Comparison of ENCODE assay signal across 8 cellular contexts in genomic region chr12:48001426-48002178, GRCh38. TPM values are rescaled to one million over a fixed set of nuclear protein-coding genes. Genes with fewer than 3 reads are reported as not detected.
DNase-seq lines count a peak whose midpoint lies in the region; ATAC-seq and TF ChIP-seq lines count a peak whose summit lies in the region.

No MANE protein-coding gene starts in this region.

- H3K27me3 ChIP-seq in lower lobe of right lung (ENCODE audit: low read depth), result peaks cover 83% of the 10 kb centered on the region

- CTCF ChIA-PET in activated CD8-positive, alpha-beta memory T cell treated with anti-CD3 and anti-CD28 coated beads, Interleukin-2, amount 10 ng/mL, durations not matched to agents 7 days and 5 days (lab: Charles Lee), result interaction anchor here (1.3 to 2.7 kb wide), 3 partner anchors 10 to 96 kb away, joined by 4 to 9 read pairs (median 5); partner anchors contain the start of gene TMEM106C

- peak overlapping the region; percentile 55 for H3K4me3 ChIP-seq in lower lobe of right lung

- H3K4me1 Mint-ChIP-seq in activated CD8-positive, alpha-beta memory T cell treated with anti-CD3 and anti-CD28 coated beads, Interleukin-2, amount 10 ng/mL, durations not matched to agents 7 days and 5 days, result peaks cover 30% of the 10 kb centered on the region
- peaks cover 32% of the 10 kb centered on the region for H3K4me1 Mint-ChIP-seq in dendritic cell treated with granulocyte-macrophage colony-stimulating factor and Interleukin-4, amounts not matched to agents 40 ng/mL and 50 ng/mL, for 4 days (ENCODE audit: low read depth)
- H3K4me1 Mint-ChIP-seq in type B pancreatic cell (ENCODE audit: unreplicated experiment), result peaks cover 25% of the 10 kb centered on the region

- no peak overlapping the region for H3K27ac Mint-ChIP-seq in activated CD8-positive, alpha-beta memory T cell treated with anti-CD3 and anti-CD28 coated beads, Interleukin-2, amount 10 ng/mL, durations not matched to agents 7 days and 5 days
- no peak overlapping the region for H3K27ac Mint-ChIP-seq in dendritic cell treated with granulocyte-macrophage colony-stimulating factor and Interleukin-4, amounts not matched to agents 40 ng/mL and 50 ng/mL, for 4 days
- H3K27ac Mint-ChIP-seq in type B pancreatic cell, result peak overlapping the region; percentile 94

- peak overlapping the region; percentile 54 for H3K4me3 Mint-ChIP-seq in activated CD8-positive, alpha-beta memory T cell treated with anti-CD3 and anti-CD28 coated beads, Interleukin-2, amount 10 ng/mL, durations not matched to agents 7 days and 5 days
- peak overlapping the region; percentile 66 for H3K4me3 Mint-ChIP-seq in dendritic cell treated with granulocyte-macrophage colony-stimulating factor and Interleukin-4, amounts not matched to agents 40 ng/mL and 50 ng/mL, for 4 days
- H3K4me3 Mint-ChIP-seq in type B pancreatic cell, result peak overlapping the region; percentile 97

- intact Hi-C loops in dendritic cell treated with granulocyte-macrophage colony-stimulating factor and Interleukin-4, amounts not matched to agents 40 ng/mL and 50 ng/mL, for 4 days (cut with micrococcal nuclease), result no loop called here
- intact Hi-C loops in lower lobe of right lung (cut with DNase I), result no loop called here

- DNase-seq in activated CD8-positive, alpha-beta memory T cell treated with anti-CD3 and anti-CD28 coated beads, Interleukin-2, amount 10 ng/mL, durations not matched to agents 7 days and 5 days, result no peak
- DNase-seq in activated CD8-positive, alpha-beta memory T cell treated with anti-CD3 and anti-CD28 coated beads for 24 hours, result no peak
- DNase-seq in NCI-H69 (lab: John Stamatoyannopoulos, UW) (peak; percentile 85), lower lobe of right lung (no peak), type B pancreatic cell (ENCODE audit: extremely low spot score, unreplicated experiment) (no peak), CD1c-positive myeloid dendritic cell (ENCODE audit: extremely low spot score) (no peak), NCI-H1436 (lab: John Stamatoyannopoulos, UW) (no peak)

- peaks cover 98% of the 10 kb centered on the region for H3K27me3 Mint-ChIP-seq in activated CD8-positive, alpha-beta memory T cell treated with anti-CD3 and anti-CD28 coated beads, Interleukin-2, amount 10 ng/mL, durations not matched to agents 7 days and 5 days
- H3K27me3 Mint-ChIP-seq in dendritic cell treated with granulocyte-macrophage colony-stimulating factor and Interleukin-4, amounts not matched to agents 40 ng/mL and 50 ng/mL, for 4 days, result peaks cover 95% of the 10 kb centered on the region
- peaks cover 68% of the 10 kb centered on the region for H3K27me3 Mint-ChIP-seq in type B pancreatic cell

- TF ChIP-seq CTCF in lower lobe of right lung (IDR thresholded peaks at IDR 0.05) (no peak), type B pancreatic cell (conservative IDR thresholded peaks at IDR 0.05) (no peak)

- no peak overlapping the region for H3K27ac ChIP-seq in lower lobe of right lung

- no peaks in the 10 kb centered on the region for H3K9me3 Mint-ChIP-seq in activated CD8-positive, alpha-beta memory T cell treated with anti-CD3 and anti-CD28 coated beads, Interleukin-2, amount 10 ng/mL, durations not matched to agents 7 days and 5 days (ENCODE audit: low read depth)
- no peaks in the 10 kb centered on the region for H3K9me3 Mint-ChIP-seq in dendritic cell treated with granulocyte-macrophage colony-stimulating factor and Interleukin-4, amounts not matched to agents 40 ng/mL and 50 ng/mL, for 4 days
- no peaks in the 10 kb centered on the region for H3K9me3 Mint-ChIP-seq in type B pancreatic cell

- H3K36me3 ChIP-seq in lower lobe of right lung, result no peaks in the 10 kb centered on the region

- ATAC-seq in activated CD8-positive, alpha-beta memory T cell treated with anti-CD3 and anti-CD28 coated beads, Interleukin-2, amount 10 ng/mL, durations not matched to agents 7 days and 5 days, result peak; percentile 52
- ATAC-seq in lower lobe of right lung, result peak; percentile 78 to 87

- H3K9me3 ChIP-seq in lower lobe of right lung, result no peaks in the 10 kb centered on the region

- H3K36me3 Mint-ChIP-seq in activated CD8-positive, alpha-beta memory T cell treated with anti-CD3 and anti-CD28 coated beads, Interleukin-2, amount 10 ng/mL, durations not matched to agents 7 days and 5 days, result no peaks in the 10 kb centered on the region
- no peaks in the 10 kb centered on the region for H3K36me3 Mint-ChIP-seq in dendritic cell treated with granulocyte-macrophage colony-stimulating factor and Interleukin-4, amounts not matched to agents 40 ng/mL and 50 ng/mL, for 4 days (ENCODE audit: low read depth)
- H3K36me3 Mint-ChIP-seq in type B pancreatic cell, result peaks cover 3% of the 10 kb centered on the region

- peaks cover 42% of the 10 kb centered on the region for H3K4me1 ChIP-seq in lower lobe of right lung

RNA-seq across cellular contexts. Expression of gene COL2A1, which starts 2.7 kb away (rescaled TPM):
- total RNA-seq in activated CD8-positive, alpha-beta memory T cell treated with anti-CD3 and anti-CD28 coated beads, Interleukin-2, amount 10 ng/mL, durations not matched to agents 7 days and 5 days, result under 1 TPM in 1 of 2 experiments, not detected in 1; 0.33 TPM
- not detected for total RNA-seq in lower lobe of right lung
- total RNA-seq in type B pancreatic cell (ENCODE audit: low replicate concordance), result 195 and 227 TPM in 2 replicates

RNA-seq across cellular contexts. Expression of gene TMEM106C, which starts 38.2 kb away (rescaled TPM):
- 100 to 1,000 TPM; 162 to 174 TPM for total RNA-seq in activated CD8-positive, alpha-beta memory T cell treated with anti-CD3 and anti-CD28 coated beads, Interleukin-2, amount 10 ng/mL, durations not matched to agents 7 days and 5 days
- total RNA-seq in lower lobe of right lung (39.3 TPM), type B pancreatic cell (ENCODE audit: low replicate concordance) (76.7 and 77.1 TPM in 2 replicates)

Comparison
In these comparisons a context has a peak if more than half of its experiments do, and no peak if none do; other contexts are left out.
1. RNA of gene COL2A1, which starts 2.7 kb away (total RNA-seq): 195 to 227 TPM in type B pancreatic cell; 0.33 TPM in activated CD8-positive, alpha-beta memory T cell treated with anti-CD3 and anti-CD28 coated beads, Interleukin-2, amount 10 ng/mL, durations not matched to agents 7 days and 5 days and not detected in lower lobe of right lung (single experiment); every median in the first group is over 100 times any median in the second.
2. Peak in every context shown above with its lines, with median percentiles within 50 percentile points of each other: H3K4me3 Mint-ChIP-seq.